In the genomic region with DNA sequence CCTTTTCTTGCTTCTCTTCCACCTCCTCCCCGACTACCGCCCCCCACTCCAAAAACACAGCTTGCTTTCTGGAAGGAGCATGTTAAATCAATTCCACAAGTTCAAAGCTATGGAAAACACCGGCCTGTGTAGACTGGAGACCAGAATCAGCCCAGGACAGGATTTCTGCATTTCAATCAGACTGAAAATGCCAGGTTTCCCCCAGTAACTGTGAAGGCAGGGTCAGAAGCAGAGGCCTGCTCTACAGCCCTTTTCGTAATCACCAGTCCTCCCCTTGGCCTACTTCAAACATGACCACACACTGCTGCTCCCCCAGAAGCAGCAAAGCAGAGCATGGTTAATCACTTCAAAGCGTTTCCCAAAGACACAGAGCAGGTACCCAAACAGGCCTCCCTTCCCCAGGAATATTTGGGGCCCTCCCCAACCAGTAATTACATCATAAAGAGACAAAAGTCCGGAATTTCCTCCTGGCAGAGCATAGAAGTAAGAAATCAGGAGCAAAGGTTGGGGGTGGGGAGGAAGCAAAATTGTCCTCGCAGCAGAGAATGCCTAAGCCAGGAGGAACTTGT, we compare ENCODE assay signal across 1 cellular context.
TF ChIP-seq lines count a peak whose summit lies in the region.

No MANE protein-coding gene starts in this region.

TF ChIP-seq in HepG2, 621 proteins besides CTCF, POLR2A, EP300 and RAD21 (continued from another document and continues in another):
- TF ChIP-seq GATAD2A (CRISPR knock-in tag; IDR thresholded peaks at IDR 0.05) (peak; percentile 99), ZKSCAN1 (IDR thresholded peaks at IDR 0.05; ENCODE audit: low read length) (no peak; the same call in 1 of the 2 replicates), NONO (IDR thresholded peaks at IDR 0.05) (no peak), NONO (CRISPR knock-in tag; conservative IDR thresholded peaks at IDR 0.05) (peak; percentile 95), NR2C2 (CRISPR knock-in tag; IDR thresholded peaks at IDR 0.05; ENCODE audit: borderline replicate concordance) (peak; percentile 74), ZNF451 (CRISPR knock-in tag; IDR thresholded peaks at IDR 0.05) (no peak), RARG (CRISPR knock-in tag; IDR thresholded peaks at IDR 0.05; ENCODE audit: low read depth) (no peak), KLF12 (CRISPR knock-in tag; IDR thresholded peaks at IDR 0.05; ENCODE audit: borderline replicate concordance) (peak; percentile 70; the same call in 1 of the 2 replicates), ATF7-NPFF (CRISPR knock-in tag; IDR thresholded peaks at IDR 0.05; ENCODE audit: low read depth) (no peak), FOXP1 (IDR thresholded peaks at IDR 0.05) (no peak), FOXP1 (CRISPR knock-in tag; IDR thresholded peaks at IDR 0.05) (peak; percentile 64; the same call in 1 of the 2 replicates), LCORL (IDR thresholded peaks at IDR 0.05) (peak; percentile 94), LCORL (CRISPR knock-in tag; IDR thresholded peaks at IDR 0.05) (peak; percentile 100), ARNT2 (CRISPR knock-in tag; IDR thresholded peaks at IDR 0.05; ENCODE audit: low read depth) (peak; percentile 49; the same call in 1 of the 2 replicates), ZNF766 (CRISPR knock-in tag; IDR thresholded peaks at IDR 0.05; ENCODE audit: borderline replicate concordance) (0 out of 2 replicates have a peak, but pooled peaks have one; percentile 45), ZNF552 (CRISPR knock-in tag; IDR thresholded peaks at IDR 0.05; ENCODE audit: borderline replicate concordance) (no peak), RBAK (CRISPR knock-in tag; IDR thresholded peaks at IDR 0.05) (no peak), SRY (CRISPR knock-in tag; IDR thresholded peaks at IDR 0.05) (peak; percentile 43; the same call in 1 of the 2 replicates), ZNF256 (CRISPR knock-in tag; conservative IDR thresholded peaks at IDR 0.05) (no peak; the same call in 1 of the 2 replicates), SATB2 (CRISPR knock-in tag; IDR thresholded peaks at IDR 0.05) (no peak), ZNF7 (CRISPR knock-in tag; IDR thresholded peaks at IDR 0.05) (no peak), CHD2 (IDR thresholded peaks at IDR 0.05; ENCODE audit: low read depth, low read length) (peak; percentile 25; the same call in 1 of the 2 replicates), ZNF563 (CRISPR knock-in tag; IDR thresholded peaks at IDR 0.05) (peak; percentile 83; the same call in 1 of the 2 replicates), ZC3H13 (CRISPR knock-in tag; IDR thresholded peaks at IDR 0.05) (peak; percentile 93), SMYD3 (CRISPR knock-in tag; IDR thresholded peaks at IDR 0.05) (peak; percentile 44; the same call in 1 of the 2 replicates), ATF7 (IDR thresholded peaks at IDR 0.05) (peak; percentile 38; the same call in 1 of the 2 replicates), ATF7 (CRISPR knock-in tag; IDR thresholded peaks at IDR 0.05) (peak; percentile 91), CEBPG (CRISPR knock-in tag; IDR thresholded peaks at IDR 0.05) (peak; percentile 88), JUNB (CRISPR knock-in tag; IDR thresholded peaks at IDR 0.05; ENCODE audit: borderline replicate concordance) (peak; percentile 67; the same call in 1 of the 2 replicates), ZNF746 (CRISPR knock-in tag; IDR thresholded peaks at IDR 0.05) (peak; percentile 96), ZNF607 (CRISPR knock-in tag; IDR thresholded peaks at IDR 0.05; ENCODE audit: borderline replicate concordance) (0 out of 2 replicates have a peak, but pooled peaks have one; percentile 40), IKZF4 (CRISPR knock-in tag; IDR thresholded peaks at IDR 0.05; ENCODE audit: borderline replicate concordance, low read depth, not compliant biosample characterization) (no peak), GPN1 (CRISPR knock-in tag; IDR thresholded peaks at IDR 0.05; ENCODE audit: borderline replicate concordance) (no peak), NCOA1 (CRISPR knock-in tag; IDR thresholded peaks at IDR 0.05) (no peak), ZNF567 (CRISPR knock-in tag; IDR thresholded peaks at IDR 0.05; ENCODE audit: borderline replicate concordance) (no peak), ZFYVE20 (CRISPR knock-in tag; IDR thresholded peaks at IDR 0.05; ENCODE audit: borderline replicate concordance, low read depth) (no peak), ZNF260 (CRISPR knock-in tag; IDR thresholded peaks at IDR 0.05; ENCODE audit: borderline replicate concordance, low read depth) (no peak), MXD4 (CRISPR knock-in tag; IDR thresholded peaks at IDR 0.05) (no peak; the same call in none of the 2 replicates), HNRNPUL1 (IDR thresholded peaks at IDR 0.05; ENCODE audit: low read depth, low read length) (no peak), STAG1 (CRISPR knock-in tag; IDR thresholded peaks at IDR 0.05) (peak; percentile 32), NFATC3 (CRISPR knock-in tag; IDR thresholded peaks at IDR 0.05) (no peak), ZNF549 (CRISPR knock-in tag; IDR thresholded peaks at IDR 0.05) (no peak), HOXA9 (CRISPR knock-in tag; IDR thresholded peaks at IDR 0.05; ENCODE audit: borderline replicate concordance) (peak; percentile 83), ZNF747 (CRISPR knock-in tag; IDR thresholded peaks at IDR 0.05; ENCODE audit: borderline replicate concordance) (peak; percentile 41), TP53 (CRISPR knock-in tag; conservative IDR thresholded peaks at IDR 0.05) (0 out of 2 replicates have a peak, but pooled peaks have one; percentile 15), RFX1 (IDR thresholded peaks at IDR 0.05) (no peak), SYNCRIP (IDR thresholded peaks at IDR 0.05; ENCODE audit: insufficient read depth, low read depth, low read length) (no peak), CENPX (CRISPR knock-in tag; IDR thresholded peaks at IDR 0.05) (no peak), FOXA3 (CRISPR knock-in tag; IDR thresholded peaks at IDR 0.05) (peak; percentile 81)
- TF ChIP-seq, protein P1, sequence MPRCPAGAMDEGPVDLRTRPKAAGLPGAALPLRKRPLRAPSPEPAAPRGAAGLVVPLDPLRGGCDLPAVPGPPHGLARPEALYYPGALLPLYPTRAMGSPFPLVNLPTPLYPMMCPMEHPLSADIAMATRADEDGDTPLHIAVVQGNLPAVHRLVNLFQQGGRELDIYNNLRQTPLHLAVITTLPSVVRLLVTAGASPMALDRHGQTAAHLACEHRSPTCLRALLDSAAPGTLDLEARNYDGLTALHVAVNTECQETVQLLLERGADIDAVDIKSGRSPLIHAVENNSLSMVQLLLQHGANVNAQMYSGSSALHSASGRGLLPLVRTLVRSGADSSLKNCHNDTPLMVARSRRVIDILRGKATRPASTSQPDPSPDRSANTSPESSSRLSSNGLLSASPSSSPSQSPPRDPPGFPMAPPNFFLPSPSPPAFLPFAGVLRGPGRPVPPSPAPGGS (CRISPR knock-in tag; IDR thresholded peaks at IDR 0.05): peak; percentile 74
- TF ChIP-seq, protein P2, sequence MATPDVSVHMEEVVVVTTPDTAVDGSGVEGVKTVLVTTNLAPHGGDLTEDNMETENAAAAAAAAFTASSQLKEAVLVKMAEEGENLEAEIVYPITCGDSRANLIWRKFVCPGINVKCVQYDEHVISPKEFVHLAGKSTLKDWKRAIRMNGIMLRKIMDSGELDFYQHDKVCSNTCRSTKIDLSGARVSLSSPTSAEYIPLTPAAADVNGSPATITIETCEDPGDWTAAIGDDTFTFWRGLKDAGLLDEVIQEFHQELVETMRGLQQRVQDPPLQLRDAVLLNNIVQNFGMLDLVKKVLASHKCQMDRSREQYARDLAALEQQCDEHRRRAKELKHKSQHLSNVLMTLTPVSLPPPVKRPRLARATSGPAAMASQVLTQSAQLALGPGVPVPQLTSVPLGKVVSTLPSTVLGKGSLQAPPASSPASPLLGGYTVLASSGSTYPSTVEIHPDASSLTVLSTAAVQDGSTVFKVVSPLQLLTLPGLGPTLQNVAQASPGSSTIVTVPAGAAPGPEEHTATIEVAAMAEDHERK (CRISPR knock-in tag; IDR thresholded peaks at IDR 0.05; ENCODE audit: low read depth): no peak
- TF ChIP-seq, protein P3, sequence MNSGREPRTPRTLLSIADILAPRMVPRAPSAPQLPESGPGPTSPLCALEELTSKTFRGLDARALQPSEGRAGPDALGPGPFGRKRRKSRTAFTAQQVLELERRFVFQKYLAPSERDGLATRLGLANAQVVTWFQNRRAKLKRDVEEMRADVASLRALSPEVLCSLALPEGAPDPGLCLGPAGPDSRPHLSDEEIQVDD (CRISPR knock-in tag; IDR thresholded peaks at IDR 0.05; ENCODE audit: borderline replicate concordance): no peak; the same call in 1 of the 2 replicates
- TF ChIP-seq, protein P4, sequence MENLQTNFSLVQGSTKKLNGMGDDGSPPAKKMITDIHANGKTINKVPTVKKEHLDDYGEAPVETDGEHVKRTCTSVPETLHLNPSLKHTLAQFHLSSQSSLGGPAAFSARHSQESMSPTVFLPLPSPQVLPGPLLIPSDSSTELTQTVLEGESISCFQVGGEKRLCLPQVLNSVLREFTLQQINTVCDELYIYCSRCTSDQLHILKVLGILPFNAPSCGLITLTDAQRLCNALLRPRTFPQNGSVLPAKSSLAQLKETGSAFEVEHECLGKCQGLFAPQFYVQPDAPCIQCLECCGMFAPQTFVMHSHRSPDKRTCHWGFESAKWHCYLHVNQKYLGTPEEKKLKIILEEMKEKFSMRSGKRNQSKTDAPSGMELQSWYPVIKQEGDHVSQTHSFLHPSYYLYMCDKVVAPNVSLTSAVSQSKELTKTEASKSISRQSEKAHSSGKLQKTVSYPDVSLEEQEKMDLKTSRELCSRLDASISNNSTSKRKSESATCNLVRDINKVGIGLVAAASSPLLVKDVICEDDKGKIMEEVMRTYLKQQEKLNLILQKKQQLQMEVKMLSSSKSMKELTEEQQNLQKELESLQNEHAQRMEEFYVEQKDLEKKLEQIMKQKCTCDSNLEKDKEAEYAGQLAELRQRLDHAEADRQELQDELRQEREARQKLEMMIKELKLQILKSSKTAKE (CRISPR knock-in tag; IDR thresholded peaks at IDR 0.05; ENCODE audit: borderline replicate concordance): peak; percentile 96
- TF ChIP-seq, protein P5, sequence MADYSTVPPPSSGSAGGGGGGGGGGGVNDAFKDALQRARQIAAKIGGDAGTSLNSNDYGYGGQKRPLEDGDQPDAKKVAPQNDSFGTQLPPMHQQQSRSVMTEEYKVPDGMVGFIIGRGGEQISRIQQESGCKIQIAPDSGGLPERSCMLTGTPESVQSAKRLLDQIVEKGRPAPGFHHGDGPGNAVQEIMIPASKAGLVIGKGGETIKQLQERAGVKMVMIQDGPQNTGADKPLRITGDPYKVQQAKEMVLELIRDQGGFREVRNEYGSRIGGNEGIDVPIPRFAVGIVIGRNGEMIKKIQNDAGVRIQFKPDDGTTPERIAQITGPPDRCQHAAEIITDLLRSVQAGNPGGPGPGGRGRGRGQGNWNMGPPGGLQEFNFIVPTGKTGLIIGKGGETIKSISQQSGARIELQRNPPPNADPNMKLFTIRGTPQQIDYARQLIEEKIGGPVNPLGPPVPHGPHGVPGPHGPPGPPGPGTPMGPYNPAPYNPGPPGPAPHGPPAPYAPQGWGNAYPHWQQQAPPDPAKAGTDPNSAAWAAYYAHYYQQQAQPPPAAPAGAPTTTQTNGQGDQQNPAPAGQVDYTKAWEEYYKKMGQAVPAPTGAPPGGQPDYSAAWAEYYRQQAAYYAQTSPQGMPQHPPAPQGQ (CRISPR knock-in tag; IDR thresholded peaks at IDR 0.05; ENCODE audit: borderline replicate concordance): no peak
- TF ChIP-seq, protein P6, sequence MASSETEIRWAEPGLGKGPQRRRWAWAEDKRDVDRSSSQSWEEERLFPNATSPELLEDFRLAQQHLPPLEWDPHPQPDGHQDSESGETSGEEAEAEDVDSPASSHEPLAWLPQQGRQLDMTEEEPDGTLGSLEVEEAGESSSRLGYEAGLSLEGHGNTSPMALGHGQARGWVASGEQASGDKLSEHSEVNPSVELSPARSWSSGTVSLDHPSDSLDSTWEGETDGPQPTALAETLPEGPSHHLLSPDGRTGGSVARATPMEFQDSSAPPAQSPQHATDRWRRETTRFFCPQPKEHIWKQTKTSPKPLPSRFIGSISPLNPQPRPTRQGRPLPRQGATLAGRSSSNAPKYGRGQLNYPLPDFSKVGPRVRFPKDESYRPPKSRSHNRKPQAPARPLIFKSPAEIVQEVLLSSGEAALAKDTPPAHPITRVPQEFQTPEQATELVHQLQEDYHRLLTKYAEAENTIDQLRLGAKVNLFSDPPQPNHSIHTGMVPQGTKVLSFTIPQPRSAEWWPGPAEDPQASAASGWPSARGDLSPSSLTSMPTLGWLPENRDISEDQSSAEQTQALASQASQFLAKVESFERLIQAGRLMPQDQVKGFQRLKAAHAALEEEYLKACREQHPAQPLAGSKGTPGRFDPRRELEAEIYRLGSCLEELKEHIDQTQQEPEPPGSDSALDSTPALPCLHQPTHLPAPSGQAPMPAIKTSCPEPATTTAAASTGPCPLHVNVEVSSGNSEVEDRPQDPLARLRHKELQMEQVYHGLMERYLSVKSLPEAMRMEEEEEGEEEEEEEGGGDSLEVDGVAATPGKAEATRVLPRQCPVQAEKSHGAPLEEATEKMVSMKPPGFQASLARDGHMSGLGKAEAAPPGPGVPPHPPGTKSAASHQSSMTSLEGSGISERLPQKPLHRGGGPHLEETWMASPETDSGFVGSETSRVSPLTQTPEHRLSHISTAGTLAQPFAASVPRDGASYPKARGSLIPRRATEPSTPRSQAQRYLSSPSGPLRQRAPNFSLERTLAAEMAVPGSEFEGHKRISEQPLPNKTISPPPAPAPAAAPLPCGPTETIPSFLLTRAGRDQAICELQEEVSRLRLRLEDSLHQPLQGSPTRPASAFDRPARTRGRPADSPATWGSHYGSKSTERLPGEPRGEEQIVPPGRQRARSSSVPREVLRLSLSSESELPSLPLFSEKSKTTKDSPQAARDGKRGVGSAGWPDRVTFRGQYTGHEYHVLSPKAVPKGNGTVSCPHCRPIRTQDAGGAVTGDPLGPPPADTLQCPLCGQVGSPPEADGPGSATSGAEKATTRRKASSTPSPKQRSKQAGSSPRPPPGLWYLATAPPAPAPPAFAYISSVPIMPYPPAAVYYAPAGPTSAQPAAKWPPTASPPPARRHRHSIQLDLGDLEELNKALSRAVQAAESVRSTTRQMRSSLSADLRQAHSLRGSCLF (CRISPR knock-in tag; IDR thresholded peaks at IDR 0.05; ENCODE audit: borderline replicate concordance): no peak
- TF ChIP-seq, protein P7, sequence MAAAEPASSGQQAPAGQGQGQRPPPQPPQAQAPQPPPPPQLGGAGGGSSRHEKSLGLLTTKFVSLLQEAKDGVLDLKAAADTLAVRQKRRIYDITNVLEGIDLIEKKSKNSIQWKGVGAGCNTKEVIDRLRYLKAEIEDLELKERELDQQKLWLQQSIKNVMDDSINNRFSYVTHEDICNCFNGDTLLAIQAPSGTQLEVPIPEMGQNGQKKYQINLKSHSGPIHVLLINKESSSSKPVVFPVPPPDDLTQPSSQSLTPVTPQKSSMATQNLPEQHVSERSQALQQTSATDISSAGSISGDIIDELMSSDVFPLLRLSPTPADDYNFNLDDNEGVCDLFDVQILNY (CRISPR knock-in tag; conservative IDR thresholded peaks at IDR 0.05): no peak
- TF ChIP-seq, protein P8, sequence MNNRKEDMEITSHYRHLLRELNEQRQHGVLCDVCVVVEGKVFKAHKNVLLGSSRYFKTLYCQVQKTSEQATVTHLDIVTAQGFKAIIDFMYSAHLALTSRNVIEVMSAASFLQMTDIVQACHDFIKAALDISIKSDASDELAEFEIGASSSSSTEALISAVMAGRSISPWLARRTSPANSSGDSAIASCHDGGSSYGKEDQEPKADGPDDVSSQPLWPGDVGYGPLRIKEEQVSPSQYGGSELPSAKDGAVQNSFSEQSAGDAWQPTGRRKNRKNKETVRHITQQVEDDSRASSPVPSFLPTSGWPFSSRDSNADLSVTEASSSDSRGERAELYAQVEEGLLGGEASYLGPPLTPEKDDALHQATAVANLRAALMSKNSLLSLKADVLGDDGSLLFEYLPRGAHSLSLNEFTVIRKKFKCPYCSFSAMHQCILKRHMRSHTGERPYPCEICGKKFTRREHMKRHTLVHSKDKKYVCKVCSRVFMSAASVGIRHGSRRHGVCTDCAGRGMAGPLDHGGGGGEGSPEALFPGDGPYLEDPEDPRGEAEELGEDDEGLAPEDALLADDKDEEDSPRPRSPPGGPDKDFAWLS (CRISPR knock-in tag; IDR thresholded peaks at IDR 0.05; ENCODE audit: borderline replicate concordance): peak; percentile 97
